Comparison of ENCODE assay signal across 21 cellular contexts in genomic region chr4:48669086-48669485, GRCh38.
DNase-seq lines count a peak whose midpoint lies in the region; ATAC-seq, FAIRE-seq and TF ChIP-seq lines count a peak whose summit lies in the region.
"Had no signal": no experiment of that assay in that cellular context is flagged by ENCODE, and none has a peak within 500 bp of the region (broad histone marks: within the 10 kb centered on the region; RNA-seq: fewer than 3 reads in every experiment).

No MANE protein-coding gene starts in this region.

- ATAC-seq in left colon = peak; percentile 60
- ATAC-seq in HG03039 (IDR thresholded peaks at IDR 0.05; ENCODE audit: unreplicated experiment) = no peak
- ATAC-seq: activated CD8-positive, alpha-beta T cell treated with anti-CD3 and anti-CD28 coated beads, Interleukin-2, amount 10 ng/mL, durations not matched to agents 7 days and 5 days; stimulated activated effector memory CD8-positive, alpha-beta T cell treated with anti-CD3 and anti-CD28 coated beads, Interleukin-12 subunit alpha, Interleukin-12 subunit beta, amount 100 ng/mL, for 72 hours had no signal

- 70 to 89% (median 75%) methylated on average over 3 of the region's 3 CpGs for WGBS in stomach, 5 donors

- no peak for TF ChIP-seq CTCF in left ventricle myocardium inferior (IDR thresholded peaks at IDR 0.05; ENCODE audit: borderline replicate concordance)
- no peak for TF ChIP-seq CTCF in right atrium auricular region (IDR thresholded peaks at IDR 0.05)
- TF ChIP-seq CTCF in bronchial epithelial cell (IDR thresholded peaks at IDR 0.05; ENCODE audit: insufficient read depth, low read length, severe bottlenecking) = no peak
- no peak for TF ChIP-seq CTCF in stomach (IDR thresholded peaks at IDR 0.05)

- H3K9me3 ChIP-seq in left ventricle myocardium inferior (replicated peaks) = peaks cover 5% of the 10 kb centered on the region
- H3K9me3 ChIP-seq in right atrium auricular region = no peaks in the 10 kb centered on the region
- H3K9me3 ChIP-seq in stomach = no peaks in the 10 kb centered on the region
- H3K9me3 ChIP-seq: Peyer's patch, uterus had no signal

- H3K4me3 ChIP-seq in left ventricle myocardium inferior = no peak overlapping the region
- no peak overlapping the region for H3K4me3 ChIP-seq in right atrium auricular region
- H3K4me3 ChIP-seq in bronchial epithelial cell (ENCODE audit: low read depth, low read length) = no peak overlapping the region
- no peak overlapping the region for H3K4me3 ChIP-seq in stomach
- H3K4me3 ChIP-seq: spleen, uterus had no signal

- DNase-seq in left ventricle myocardium inferior (no peak), right atrium auricular region (ENCODE audit: low spot score) (no peak), bronchial epithelial cell (ENCODE audit: low read depth) (peak; percentile 18), left colon (no peak), stomach (no peak), HPDE6-E6E7 (ENCODE audit: extremely low spot score) (no peak), NCI-H2227 treated with DMSO at 0.1 percent for 48 hours (lab: John Stamatoyannopoulos, UW) (no peak)
- DNase-seq: activated CD4-positive, CD25-positive, alpha-beta regulatory T cell treated with anti-CD3 and anti-CD28 coated beads, Interleukin-2, amount 50 U/mL, for 72 hours; activated CD8-positive, alpha-beta T cell treated with anti-CD3 and anti-CD28 coated beads, Interleukin-2, amount 10 ng/mL, durations not matched to agents 7 days and 5 days; activated gamma-delta T cell; activated T-cell treated with anti-CD3 and anti-CD28 coated beads for 4 hours; effector CD4-positive, alpha-beta T cell; erythroblast; NCI-H1048; NCI-H2029 treated with DMSO at 0.1 percent for 48 hours; spleen; stimulated activated CD4-positive, alpha-beta T cell treated with anti-CD3 and anti-CD28 coated beads, Interleukin-2, amount 100 ng/mL, for 48 hours; uterus had no signal

- TF ChIP-seq POLR2A in stomach (IDR thresholded peaks at IDR 0.05) = no peak

- intact Hi-C loops in left ventricle myocardium inferior (cut with micrococcal nuclease) (no loop called here), left colon (cut with DNase I, micrococcal nuclease) (no loop called here), stomach (cut with DNase I; ENCODE audit: low total_unique reads) (no loop called here)

- no peak for TF ChIP-seq EP300 in stomach (IDR thresholded peaks at IDR 0.05)

- H3K36me3 ChIP-seq in left ventricle myocardium inferior (peaks cover 6% of the 10 kb centered on the region), right atrium auricular region (no peaks in the 10 kb centered on the region), bronchial epithelial cell (ENCODE audit: control insufficient read depth, insufficient read depth, low read length) (no peaks in the 10 kb centered on the region), stomach (no peaks in the 10 kb centered on the region)
- H3K36me3 ChIP-seq: Peyer's patch, uterus had no signal

- no peaks in the 10 kb centered on the region for H3K27me3 ChIP-seq in left ventricle myocardium inferior (ENCODE audit: low read depth)
- H3K27me3 ChIP-seq in right atrium auricular region = no peaks in the 10 kb centered on the region
- no peaks in the 10 kb centered on the region for H3K27me3 ChIP-seq in bronchial epithelial cell (ENCODE audit: control insufficient read depth, insufficient read depth, low read length)
- H3K27me3 ChIP-seq in stomach = no peaks in the 10 kb centered on the region
- H3K27me3 ChIP-seq: Peyer's patch, spleen, uterus had no signal

- H3K4me1 ChIP-seq in left ventricle myocardium inferior (peaks cover 51% of the 10 kb centered on the region), right atrium auricular region (peaks cover 0 to 36% of the 10 kb centered on the region in 2 donors), stomach (peaks cover 0 to 46% (median 19%) of the 10 kb centered on the region in 4 donors)
- H3K4me1 ChIP-seq: uterus had no signal

- H3K27ac ChIP-seq in left ventricle myocardium inferior (replicated peaks) = peak overlapping the region; percentile 80
- no peak overlapping the region for H3K27ac ChIP-seq in right atrium auricular region
- H3K27ac ChIP-seq in stomach = peak overlapping the region in 3 of 5 donors; percentile 33 to 65 (median 61)
- H3K27ac ChIP-seq: uterus had no signal

- FAIRE-seq in bronchial epithelial cell (lab: Jason Lieb, UNC) = no peak

Comparison
In these comparisons a context has a peak if more than half of its experiments do, and no peak if none do; other contexts are left out.
1. H3K27ac ChIP-seq: peak in left ventricle myocardium inferior (single experiment) and stomach (3 of 5); none in right atrium auricular region (0 of 2).